Comparison of ENCODE assay signal across 1 cellular context in the genomic region with DNA sequence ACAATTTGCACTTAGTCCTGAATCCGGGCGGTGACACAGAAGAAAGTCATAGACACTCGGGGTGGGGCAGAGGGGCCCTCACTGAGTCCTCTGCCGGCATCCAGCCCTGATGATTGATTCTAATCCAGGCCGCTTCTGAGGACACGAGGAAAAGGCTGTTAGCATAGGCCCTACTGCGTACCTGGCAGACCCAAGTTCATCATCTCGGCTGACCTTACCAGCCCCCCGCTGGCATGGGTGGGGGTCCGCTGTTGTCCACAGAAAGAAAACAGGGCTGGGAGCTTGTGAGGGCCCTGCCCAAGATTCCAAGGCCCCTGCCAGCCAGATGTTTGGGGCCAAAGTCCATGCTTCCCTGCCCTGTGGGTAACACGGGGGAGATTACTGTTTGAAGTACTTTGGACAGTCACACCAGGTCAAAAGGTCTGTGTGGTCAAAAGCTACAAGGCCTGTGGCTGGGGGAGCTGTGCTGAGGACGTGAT.
A peak's percentile ranks its signal among the peaks of the same experiment; 100 is the strongest.
TF ChIP-seq lines count a peak whose summit lies in the region.

No MANE protein-coding gene starts in this region.

TF ChIP-seq in HepG2, 621 proteins besides CTCF, POLR2A, EP300 and RAD21 (continued from another document and continues in another):
- TF ChIP-seq, protein P1, sequence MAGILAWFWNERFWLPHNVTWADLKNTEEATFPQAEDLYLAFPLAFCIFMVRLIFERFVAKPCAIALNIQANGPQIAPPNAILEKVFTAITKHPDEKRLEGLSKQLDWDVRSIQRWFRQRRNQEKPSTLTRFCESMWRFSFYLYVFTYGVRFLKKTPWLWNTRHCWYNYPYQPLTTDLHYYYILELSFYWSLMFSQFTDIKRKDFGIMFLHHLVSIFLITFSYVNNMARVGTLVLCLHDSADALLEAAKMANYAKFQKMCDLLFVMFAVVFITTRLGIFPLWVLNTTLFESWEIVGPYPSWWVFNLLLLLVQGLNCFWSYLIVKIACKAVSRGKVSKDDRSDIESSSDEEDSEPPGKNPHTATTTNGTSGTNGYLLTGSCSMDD (CRISPR knock-in tag; IDR thresholded peaks at IDR 0.05), result no peak
- TF ChIP-seq ZSCAN31 (CRISPR knock-in tag; IDR thresholded peaks at IDR 0.05; ENCODE audit: low read depth) (no peak), NFIB (CRISPR knock-in tag; IDR thresholded peaks at IDR 0.05; ENCODE audit: borderline replicate concordance) (no peak), CCAR2 (optimal IDR thresholded peaks at IDR 0.05; ENCODE audit: low read depth, low read length) (peak; percentile 71), ASH2L (IDR thresholded peaks at IDR 0.05; ENCODE audit: insufficient read length, low read depth, low read length) (peak; percentile 88), ZMYM4 (CRISPR knock-in tag; IDR thresholded peaks at IDR 0.05) (0 out of 2 replicates have a peak, but pooled peaks have one; percentile 23), ZNF776 (CRISPR knock-in tag; IDR thresholded peaks at IDR 0.05) (no peak), PITX1 (CRISPR knock-in tag; IDR thresholded peaks at IDR 0.05) (peak; percentile 86), SAFB2 (CRISPR knock-in tag; IDR thresholded peaks at IDR 0.05; ENCODE audit: borderline replicate concordance, low read depth) (no peak), RXRB (CRISPR knock-in tag; IDR thresholded peaks at IDR 0.05; ENCODE audit: borderline replicate concordance) (peak; percentile 99), MAFK (conservative IDR thresholded peaks at IDR 0.05 in 1 of 2, IDR thresholded peaks at IDR 0.05 in 1 of 2; ENCODE audit: low read length in 2 of 2) (no peak), SP140L (CRISPR knock-in tag; IDR thresholded peaks at IDR 0.05; ENCODE audit: borderline replicate concordance) (0 out of 2 replicates have a peak, but pooled peaks have one; percentile 23), SALL2 (CRISPR knock-in tag; IDR thresholded peaks at IDR 0.05) (no peak), SP2 (CRISPR knock-in tag; IDR thresholded peaks at IDR 0.05) (no peak), PHF5A (CRISPR knock-in tag; IDR thresholded peaks at IDR 0.05; ENCODE audit: low read depth, unreplicated experiment) (peak; percentile 82), SOX6 (IDR thresholded peaks at IDR 0.05) (no peak), SOX6 (CRISPR knock-in tag; IDR thresholded peaks at IDR 0.05) (peak; percentile 76), ZNF878 (CRISPR knock-in tag; IDR thresholded peaks at IDR 0.05) (no peak), ZNF773 (CRISPR knock-in tag; IDR thresholded peaks at IDR 0.05; ENCODE audit: borderline replicate concordance) (no peak), NCOR1 (IDR thresholded peaks at IDR 0.05; ENCODE audit: borderline replicate concordance, low read length) (peak; percentile 98), ZNF557 (CRISPR knock-in tag; IDR thresholded peaks at IDR 0.05) (no peak), U2AF1 (optimal IDR thresholded peaks at IDR 0.05; ENCODE audit: low read depth, low read length) (no peak), BRD4 (CRISPR knock-in tag; IDR thresholded peaks at IDR 0.05) (peak; percentile 18; the same call in 1 of the 2 replicates), FOXJ3 (CRISPR knock-in tag; IDR thresholded peaks at IDR 0.05; ENCODE audit: borderline replicate concordance) (peak; percentile 82; the same call in 1 of the 2 replicates), ZNF383 (CRISPR knock-in tag; IDR thresholded peaks at IDR 0.05; ENCODE audit: borderline replicate concordance) (no peak), SNRNP70 (IDR thresholded peaks at IDR 0.05; ENCODE audit: low read depth, low read length) (no peak), ZNF160 (CRISPR knock-in tag; IDR thresholded peaks at IDR 0.05) (0 out of 2 replicates have a peak, but pooled peaks have one; percentile 39), REL (CRISPR knock-in tag; conservative IDR thresholded peaks at IDR 0.05) (no peak), ESRRA (CRISPR knock-in tag; IDR thresholded peaks at IDR 0.05; ENCODE audit: low read depth) (peak; percentile 81; the same call in 1 of the 2 replicates), SRSF9 (IDR thresholded peaks at IDR 0.05; ENCODE audit: borderline replicate concordance, insufficient read depth, low read depth, low read length, poor library complexity, severe bottlenecking) (no peak)
- TF ChIP-seq, protein P2, sequence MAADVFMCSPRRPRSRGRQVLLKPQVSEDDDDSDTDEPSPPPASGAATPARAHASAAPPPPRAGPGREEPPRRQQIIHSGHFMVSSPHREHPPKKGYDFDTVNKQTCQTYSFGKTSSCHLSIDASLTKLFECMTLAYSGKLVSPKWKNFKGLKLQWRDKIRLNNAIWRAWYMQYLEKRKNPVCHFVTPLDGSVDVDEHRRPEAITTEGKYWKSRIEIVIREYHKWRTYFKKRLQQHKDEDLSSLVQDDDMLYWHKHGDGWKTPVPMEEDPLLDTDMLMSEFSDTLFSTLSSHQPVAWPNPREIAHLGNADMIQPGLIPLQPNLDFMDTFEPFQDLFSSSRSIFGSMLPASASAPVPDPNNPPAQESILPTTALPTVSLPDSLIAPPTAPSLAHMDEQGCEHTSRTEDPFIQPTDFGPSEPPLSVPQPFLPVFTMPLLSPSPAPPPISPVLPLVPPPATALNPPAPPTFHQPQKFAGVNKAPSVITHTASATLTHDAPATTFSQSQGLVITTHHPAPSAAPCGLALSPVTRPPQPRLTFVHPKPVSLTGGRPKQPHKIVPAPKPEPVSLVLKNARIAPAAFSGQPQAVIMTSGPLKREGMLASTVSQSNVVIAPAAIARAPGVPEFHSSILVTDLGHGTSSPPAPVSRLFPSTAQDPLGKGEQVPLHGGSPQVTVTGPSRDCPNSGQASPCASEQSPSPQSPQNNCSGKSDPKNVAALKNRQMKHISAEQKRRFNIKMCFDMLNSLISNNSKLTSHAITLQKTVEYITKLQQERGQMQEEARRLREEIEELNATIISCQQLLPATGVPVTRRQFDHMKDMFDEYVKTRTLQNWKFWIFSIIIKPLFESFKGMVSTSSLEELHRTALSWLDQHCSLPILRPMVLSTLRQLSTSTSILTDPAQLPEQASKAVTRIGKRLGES (CRISPR knock-in tag; IDR thresholded peaks at IDR 0.05; ENCODE audit: borderline replicate concordance), result peak; percentile 71; the same call in 1 of the 2 replicates
- TF ChIP-seq, protein P3, sequence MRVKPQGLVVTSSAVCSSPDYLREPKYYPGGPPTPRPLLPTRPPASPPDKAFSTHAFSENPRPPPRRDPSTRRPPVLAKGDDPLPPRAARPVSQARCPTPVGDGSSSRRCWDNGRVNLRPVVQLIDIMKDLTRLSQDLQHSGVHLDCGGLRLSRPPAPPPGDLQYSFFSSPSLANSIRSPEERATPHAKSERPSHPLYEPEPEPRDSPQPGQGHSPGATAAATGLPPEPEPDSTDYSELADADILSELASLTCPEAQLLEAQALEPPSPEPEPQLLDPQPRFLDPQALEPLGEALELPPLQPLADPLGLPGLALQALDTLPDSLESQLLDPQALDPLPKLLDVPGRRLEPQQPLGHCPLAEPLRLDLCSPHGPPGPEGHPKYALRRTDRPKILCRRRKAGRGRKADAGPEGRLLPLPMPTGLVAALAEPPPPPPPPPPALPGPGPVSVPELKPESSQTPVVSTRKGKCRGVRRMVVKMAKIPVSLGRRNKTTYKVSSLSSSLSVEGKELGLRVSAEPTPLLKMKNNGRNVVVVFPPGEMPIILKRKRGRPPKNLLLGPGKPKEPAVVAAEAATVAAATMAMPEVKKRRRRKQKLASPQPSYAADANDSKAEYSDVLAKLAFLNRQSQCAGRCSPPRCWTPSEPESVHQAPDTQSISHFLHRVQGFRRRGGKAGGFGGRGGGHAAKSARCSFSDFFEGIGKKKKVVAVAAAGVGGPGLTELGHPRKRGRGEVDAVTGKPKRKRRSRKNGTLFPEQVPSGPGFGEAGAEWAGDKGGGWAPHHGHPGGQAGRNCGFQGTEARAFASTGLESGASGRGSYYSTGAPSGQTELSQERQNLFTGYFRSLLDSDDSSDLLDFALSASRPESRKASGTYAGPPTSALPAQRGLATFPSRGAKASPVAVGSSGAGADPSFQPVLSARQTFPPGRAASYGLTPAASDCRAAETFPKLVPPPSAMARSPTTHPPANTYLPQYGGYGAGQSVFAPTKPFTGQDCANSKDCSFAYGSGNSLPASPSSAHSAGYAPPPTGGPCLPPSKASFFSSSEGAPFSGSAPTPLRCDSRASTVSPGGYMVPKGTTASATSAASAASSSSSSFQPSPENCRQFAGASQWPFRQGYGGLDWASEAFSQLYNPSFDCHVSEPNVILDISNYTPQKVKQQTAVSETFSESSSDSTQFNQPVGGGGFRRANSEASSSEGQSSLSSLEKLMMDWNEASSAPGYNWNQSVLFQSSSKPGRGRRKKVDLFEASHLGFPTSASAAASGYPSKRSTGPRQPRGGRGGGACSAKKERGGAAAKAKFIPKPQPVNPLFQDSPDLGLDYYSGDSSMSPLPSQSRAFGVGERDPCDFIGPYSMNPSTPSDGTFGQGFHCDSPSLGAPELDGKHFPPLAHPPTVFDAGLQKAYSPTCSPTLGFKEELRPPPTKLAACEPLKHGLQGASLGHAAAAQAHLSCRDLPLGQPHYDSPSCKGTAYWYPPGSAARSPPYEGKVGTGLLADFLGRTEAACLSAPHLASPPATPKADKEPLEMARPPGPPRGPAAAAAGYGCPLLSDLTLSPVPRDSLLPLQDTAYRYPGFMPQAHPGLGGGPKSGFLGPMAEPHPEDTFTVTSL (CRISPR knock-in tag; IDR thresholded peaks at IDR 0.05; ENCODE audit: borderline replicate concordance), result peak; percentile 69; the same call in 1 of the 2 replicates
- TF ChIP-seq, protein P4, sequence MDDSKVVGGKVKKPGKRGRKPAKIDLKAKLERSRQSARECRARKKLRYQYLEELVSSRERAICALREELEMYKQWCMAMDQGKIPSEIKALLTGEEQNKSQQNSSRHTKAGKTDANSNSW (CRISPR knock-in tag; IDR thresholded peaks at IDR 0.05; ENCODE audit: borderline replicate concordance), result no peak
- TF ChIP-seq, protein P5, sequence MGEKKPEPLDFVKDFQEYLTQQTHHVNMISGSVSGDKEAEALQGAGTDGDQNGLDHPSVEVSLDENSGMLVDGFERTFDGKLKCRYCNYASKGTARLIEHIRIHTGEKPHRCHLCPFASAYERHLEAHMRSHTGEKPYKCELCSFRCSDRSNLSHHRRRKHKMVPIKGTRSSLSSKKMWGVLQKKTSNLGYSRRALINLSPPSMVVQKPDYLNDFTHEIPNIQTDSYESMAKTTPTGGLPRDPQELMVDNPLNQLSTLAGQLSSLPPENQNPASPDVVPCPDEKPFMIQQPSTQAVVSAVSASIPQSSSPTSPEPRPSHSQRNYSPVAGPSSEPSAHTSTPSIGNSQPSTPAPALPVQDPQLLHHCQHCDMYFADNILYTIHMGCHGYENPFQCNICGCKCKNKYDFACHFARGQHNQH (CRISPR knock-in tag; IDR thresholded peaks at IDR 0.05), result peak; percentile 77
- TF ChIP-seq, protein P6, sequence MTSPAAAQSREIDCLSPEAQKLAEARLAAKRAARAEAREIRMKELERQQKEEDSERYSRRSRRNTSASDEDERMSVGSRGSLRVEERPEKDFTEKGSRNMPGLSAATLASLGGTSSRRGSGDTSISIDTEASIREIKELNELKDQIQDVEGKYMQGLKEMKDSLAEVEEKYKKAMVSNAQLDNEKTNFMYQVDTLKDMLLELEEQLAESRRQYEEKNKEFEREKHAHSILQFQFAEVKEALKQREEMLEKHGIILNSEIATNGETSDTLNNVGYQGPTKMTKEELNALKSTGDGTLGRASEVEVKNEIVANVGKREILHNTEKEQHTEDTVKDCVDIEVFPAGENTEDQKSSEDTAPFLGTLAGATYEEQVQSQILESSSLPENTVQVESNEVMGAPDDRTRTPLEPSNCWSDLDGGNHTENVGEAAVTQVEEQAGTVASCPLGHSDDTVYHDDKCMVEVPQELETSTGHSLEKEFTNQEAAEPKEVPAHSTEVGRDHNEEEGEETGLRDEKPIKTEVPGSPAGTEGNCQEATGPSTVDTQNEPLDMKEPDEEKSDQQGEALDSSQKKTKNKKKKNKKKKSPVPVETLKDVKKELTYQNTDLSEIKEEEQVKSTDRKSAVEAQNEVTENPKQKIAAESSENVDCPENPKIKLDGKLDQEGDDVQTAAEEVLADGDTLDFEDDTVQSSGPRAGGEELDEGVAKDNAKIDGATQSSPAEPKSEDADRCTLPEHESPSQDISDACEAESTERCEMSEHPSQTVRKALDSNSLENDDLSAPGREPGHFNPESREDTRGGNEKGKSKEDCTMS (CRISPR knock-in tag; conservative IDR thresholded peaks at IDR 0.05), result no peak
- TF ChIP-seq, protein P7, sequence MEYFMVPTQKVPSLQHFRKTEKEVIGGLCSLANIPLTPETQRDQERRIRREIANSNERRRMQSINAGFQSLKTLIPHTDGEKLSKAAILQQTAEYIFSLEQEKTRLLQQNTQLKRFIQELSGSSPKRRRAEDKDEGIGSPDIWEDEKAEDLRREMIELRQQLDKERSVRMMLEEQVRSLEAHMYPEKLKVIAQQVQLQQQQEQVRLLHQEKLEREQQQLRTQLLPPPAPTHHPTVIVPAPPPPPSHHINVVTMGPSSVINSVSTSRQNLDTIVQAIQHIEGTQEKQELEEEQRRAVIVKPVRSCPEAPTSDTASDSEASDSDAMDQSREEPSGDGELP (IDR thresholded peaks at IDR 0.05; ENCODE audit: borderline replicate concordance, low read depth), result peak; percentile 87
- TF ChIP-seq, protein P8, sequence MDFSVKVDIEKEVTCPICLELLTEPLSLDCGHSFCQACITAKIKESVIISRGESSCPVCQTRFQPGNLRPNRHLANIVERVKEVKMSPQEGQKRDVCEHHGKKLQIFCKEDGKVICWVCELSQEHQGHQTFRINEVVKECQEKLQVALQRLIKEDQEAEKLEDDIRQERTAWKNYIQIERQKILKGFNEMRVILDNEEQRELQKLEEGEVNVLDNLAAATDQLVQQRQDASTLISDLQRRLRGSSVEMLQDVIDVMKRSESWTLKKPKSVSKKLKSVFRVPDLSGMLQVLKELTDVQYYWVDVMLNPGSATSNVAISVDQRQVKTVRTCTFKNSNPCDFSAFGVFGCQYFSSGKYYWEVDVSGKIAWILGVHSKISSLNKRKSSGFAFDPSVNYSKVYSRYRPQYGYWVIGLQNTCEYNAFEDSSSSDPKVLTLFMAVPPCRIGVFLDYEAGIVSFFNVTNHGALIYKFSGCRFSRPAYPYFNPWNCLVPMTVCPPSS (IDR thresholded peaks at IDR 0.05), result no peak
- TF ChIP-seq, protein P9, sequence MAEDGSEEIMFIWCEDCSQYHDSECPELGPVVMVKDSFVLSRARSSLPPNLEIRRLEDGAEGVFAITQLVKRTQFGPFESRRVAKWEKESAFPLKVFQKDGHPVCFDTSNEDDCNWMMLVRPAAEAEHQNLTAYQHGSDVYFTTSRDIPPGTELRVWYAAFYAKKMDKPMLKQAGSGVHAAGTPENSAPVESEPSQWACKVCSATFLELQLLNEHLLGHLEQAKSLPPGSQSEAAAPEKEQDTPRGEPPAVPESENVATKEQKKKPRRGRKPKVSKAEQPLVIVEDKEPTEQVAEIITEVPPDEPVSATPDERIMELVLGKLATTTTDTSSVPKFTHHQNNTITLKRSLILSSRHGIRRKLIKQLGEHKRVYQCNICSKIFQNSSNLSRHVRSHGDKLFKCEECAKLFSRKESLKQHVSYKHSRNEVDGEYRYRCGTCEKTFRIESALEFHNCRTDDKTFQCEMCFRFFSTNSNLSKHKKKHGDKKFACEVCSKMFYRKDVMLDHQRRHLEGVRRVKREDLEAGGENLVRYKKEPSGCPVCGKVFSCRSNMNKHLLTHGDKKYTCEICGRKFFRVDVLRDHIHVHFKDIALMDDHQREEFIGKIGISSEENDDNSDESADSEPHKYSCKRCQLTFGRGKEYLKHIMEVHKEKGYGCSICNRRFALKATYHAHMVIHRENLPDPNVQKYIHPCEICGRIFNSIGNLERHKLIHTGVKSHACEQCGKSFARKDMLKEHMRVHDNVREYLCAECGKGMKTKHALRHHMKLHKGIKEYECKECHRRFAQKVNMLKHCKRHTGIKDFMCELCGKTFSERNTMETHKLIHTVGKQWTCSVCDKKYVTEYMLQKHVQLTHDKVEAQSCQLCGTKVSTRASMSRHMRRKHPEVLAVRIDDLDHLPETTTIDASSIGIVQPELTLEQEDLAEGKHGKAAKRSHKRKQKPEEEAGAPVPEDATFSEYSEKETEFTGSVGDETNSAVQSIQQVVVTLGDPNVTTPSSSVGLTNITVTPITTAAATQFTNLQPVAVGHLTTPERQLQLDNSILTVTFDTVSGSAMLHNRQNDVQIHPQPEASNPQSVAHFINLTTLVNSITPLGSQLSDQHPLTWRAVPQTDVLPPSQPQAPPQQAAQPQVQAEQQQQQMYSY (CRISPR knock-in tag; IDR thresholded peaks at IDR 0.05), result 0 out of 2 replicates have a peak, but pooled peaks have one; percentile 43
